Comparison of ENCODE assay signal across 13 cellular contexts in genomic region chr10:48243921-48244320, GRCh38. TPM values are rescaled to one million over a fixed set of nuclear protein-coding genes. Genes with fewer than 3 reads are reported as not detected.
"Had no signal": no experiment of that assay in that cellular context is flagged by ENCODE, and none has a peak within 500 bp of the region (broad histone marks: within the 10 kb centered on the region; RNA-seq: fewer than 3 reads in every experiment).

No MANE protein-coding gene starts in this region.

RNA-seq across cellular contexts. Expression of gene FRMPD2, which starts 30.6 kb away (rescaled TPM):
- total RNA-seq: activated naive CD4-positive, alpha-beta T cell treated with anti-CD3 and anti-CD28 coated beads for 36 hours; activated naive CD8-positive, alpha-beta T cell treated with anti-CD3 and anti-CD28 coated beads for 36 hours; activated naive CD8-positive, alpha-beta T cell treated with anti-CD3 and anti-CD28 coated beads, Interleukin-2, amount 10 ng/mL, durations not matched to agents 7 days and 5 days; activated T-cell treated with anti-CD3 and anti-CD28 coated beads, Interleukin-2, amount 50 U/mL, for 4 hours; activated T-cell treated with anti-CD3 and anti-CD28 coated beads, Interleukin-2, amount 50 U/mL, for 72 hours; activated T-helper 1 cell treated with anti-CD3 and anti-CD28 coated beads, Interleukin-12 subunit alpha, Interleukin-12 subunit beta, Interleukin-2, Interleukin-4 antibody, amounts not matched to agents 30 ng/mL and 10 ng/mL and 1 ng/mL, durations not matched to agents 14 hours and 24 hours and 36 hours; aorta; ascending aorta; body of pancreas; cardiac septum; chondrocyte had no signal
- polyA plus RNA-seq: adipose tissue, adrenal gland, aorta had no signal
